Comparison of ENCODE assay signal across 11 cellular contexts in the genomic region with DNA sequence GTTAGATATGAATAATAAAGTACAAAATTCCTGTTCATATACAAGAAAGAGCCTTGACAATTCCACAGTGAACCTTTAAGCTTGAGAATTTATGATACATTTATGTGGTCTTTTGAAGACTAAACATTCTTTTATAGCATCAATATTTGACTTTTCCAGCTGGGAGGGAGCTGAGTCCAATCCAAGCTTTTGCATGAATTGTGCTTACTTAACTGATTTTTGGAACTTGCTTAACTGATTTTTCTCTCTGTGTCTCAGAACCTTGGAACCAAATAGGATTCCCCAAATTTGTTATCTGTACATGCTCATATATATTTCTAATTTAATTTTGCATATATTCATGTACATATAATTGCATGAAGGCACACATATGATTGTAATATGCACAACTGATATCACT.
"Had no signal": no experiment of that assay in that cellular context is flagged by ENCODE, and none has a peak within 500 bp of the region (broad histone marks: within the 10 kb centered on the region; RNA-seq: fewer than 3 reads in every experiment).

No MANE protein-coding gene starts in this region.

- H3K4me3 ChIP-seq: GM23248, GM23338, HAP-1 had no signal

- H2AFZ ChIP-seq: GM23248, GM23338 had no signal

- H3K4me1 ChIP-seq: HAP-1 had no signal

- H3K9ac ChIP-seq: GM23248 had no signal

- H3K27ac ChIP-seq: GM23248 had no signal

- ATAC-seq: GM23338, HCT116 had no signal

- H3K36me3 ChIP-seq: HAP-1 had no signal

- DNase-seq: GM23248, GOT3, H7, H9, HCEC 1CT, HFFc6 had no signal

- H3K9me3 ChIP-seq: HAP-1 had no signal

- FAIRE-seq: H1, H54 had no signal

- H3K4me2 ChIP-seq: GM23338 had no signal
